Comparison of ENCODE assay signal across 11 cellular contexts in the genomic region with DNA sequence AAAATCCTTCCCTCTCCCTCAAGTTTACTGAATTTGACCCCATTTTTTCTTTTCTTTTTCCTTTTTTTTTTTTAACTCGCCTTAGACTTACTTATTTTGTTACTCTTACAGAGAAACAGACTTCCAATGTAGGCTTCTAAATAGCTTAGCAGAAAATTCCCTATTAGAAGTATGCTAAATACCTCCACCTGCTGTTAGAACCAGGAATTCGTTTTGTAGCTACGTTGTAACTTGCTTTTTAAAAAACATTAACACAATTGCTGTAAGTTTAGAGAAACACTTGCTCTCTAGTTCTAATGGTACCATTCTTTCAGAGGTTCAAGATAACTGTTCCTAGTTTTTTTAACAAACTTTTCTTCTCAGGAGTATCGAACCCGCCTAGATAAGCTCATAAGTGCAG.
DNase-seq lines count a peak whose midpoint lies in the region; ATAC-seq and TF ChIP-seq lines count a peak whose summit lies in the region.
"Had no signal": no experiment of that assay in that cellular context is flagged by ENCODE, and none has a peak within 500 bp of the region (broad histone marks: within the 10 kb centered on the region; RNA-seq: fewer than 3 reads in every experiment).

No MANE protein-coding gene starts in this region.

- no CpG with 5 or more reads among the region's 5 CpGs for WGBS in iPS DF 6.9 (ENCODE audit: insufficient coverage, insufficient read length)

- H3K4me3 ChIP-seq in AG10803 (ENCODE audit: low read length): no peak overlapping the region
- H3K4me3 ChIP-seq in iPS DF 6.9 (ENCODE audit: low read length): no peak overlapping the region
- H3K4me3 ChIP-seq: body of pancreas had no signal

- no peak for ATAC-seq in GM18517 (IDR thresholded peaks at IDR 0.05; ENCODE audit: unreplicated experiment)
- ATAC-seq: body of pancreas had no signal

- TF ChIP-seq CTCF in AG10803 (conservative IDR thresholded peaks at IDR 0.05; ENCODE audit: low read length): peak; percentile 44
- TF ChIP-seq CTCF in GM10266 (IDR thresholded peaks at IDR 0.05; ENCODE audit: control insufficient read depth, insufficient read depth, low read depth, missing control alignments): peak; percentile 6

- peak; percentile 20 for DNase-seq in AG10803 (ENCODE audit: low read depth)
- DNase-seq in GM10266 (ENCODE audit: extremely low spot score): peak; percentile 3
- DNase-seq in RKO (ENCODE audit: low spot score): peak; percentile 14
- peak; percentile 7 for DNase-seq in iPS DF 6.9 (ENCODE audit: low read depth, low spot score)
- DNase-seq in HuH-7.5 (ENCODE audit: low spot score): no peak
- no peak for DNase-seq in medulla oblongata (ENCODE audit: extremely low spot score)
- no peak for DNase-seq in NOMO-1 treated with dmso at 0.1 percent for 144 hours (lab: John Stamatoyannopoulos, UW; ENCODE audit: unreplicated experiment)
- DNase-seq: activated CD4-positive, alpha-beta T cell treated with anti-CD3 and anti-CD28 coated beads, Interleukin-2, amount 10 ng/mL, durations not matched to agents 7 days and 5 days; body of pancreas; NK-92 treated with Interleukin-12 subunit alpha and Interleukin-12 subunit beta, amount 100 ng/mL, for 24 hours had no signal

- no peak overlapping the region for H3K27ac ChIP-seq in iPS DF 6.9 (ENCODE audit: low read length)
- H3K27ac ChIP-seq: body of pancreas had no signal

- no peaks in the 10 kb centered on the region for H3K9me3 ChIP-seq in iPS DF 6.9 (ENCODE audit: control insufficient read depth, insufficient read depth, low read length)
- H3K9me3 ChIP-seq: body of pancreas had no signal

- H3K4me1 ChIP-seq in iPS DF 6.9 (ENCODE audit: control insufficient read depth, insufficient read depth, low read length): no peaks in the 10 kb centered on the region
- H3K4me1 ChIP-seq: body of pancreas had no signal

- no peaks in the 10 kb centered on the region for H3K27me3 ChIP-seq in iPS DF 6.9 (ENCODE audit: control insufficient read depth, insufficient read depth, low read length)
- H3K27me3 ChIP-seq: body of pancreas had no signal

- H3K36me3 ChIP-seq in iPS DF 6.9 (ENCODE audit: control insufficient read depth, insufficient read depth, low read length): no peaks in the 10 kb centered on the region

Comparison
In these comparisons a context has a peak if more than half of its experiments do, and no peak if none do; other contexts are left out.
1. DNase-seq: peak in AG10803 (single experiment), GM10266 (single experiment), RKO (single experiment) and iPS DF 6.9 (single experiment); none in HuH-7.5 (single experiment), medulla oblongata (single experiment) and NOMO-1 treated with dmso at 0.1 percent for 144 hours (single experiment).